Comparison of ENCODE assay signal across 19 cellular contexts in genomic region chr17:63714550-63715277, GRCh38. TPM values are rescaled to one million over a fixed set of nuclear protein-coding genes. Genes with fewer than 3 reads are reported as not detected.
A peak's percentile ranks its signal among the peaks of the same experiment; 100 is the strongest.
DNase-seq lines count a peak whose midpoint lies in the region; ATAC-seq, FAIRE-seq and TF ChIP-seq lines count a peak whose summit lies in the region.
"Had no signal": no experiment of that assay in that cellular context is flagged by ENCODE, and none has a peak within 500 bp of the region (broad histone marks: within the 10 kb centered on the region; RNA-seq: fewer than 3 reads in every experiment).

No MANE protein-coding gene starts in this region.

- H3K4me2 ChIP-seq in GM23338 = no peak overlapping the region
- H3K4me2 ChIP-seq in astrocyte (ENCODE audit: low read length) = no peak overlapping the region

- H3K4me3 Mint-ChIP-seq in GM23338 (no peak overlapping the region), astrocyte (ENCODE audit: unreplicated experiment) (no peak overlapping the region), Caco-2 (ENCODE audit: unreplicated experiment) (no peak overlapping the region)
- H3K4me3 Mint-ChIP-seq in activated T-cell treated with anti-CD3 and anti-CD28 coated beads, Interleukin-2, amount 50 U/mL, for 4 hours = no peak overlapping the region
- H3K4me3 Mint-ChIP-seq: activated CD8-positive, alpha-beta T cell treated with anti-CD3 and anti-CD28 coated beads for 36 hours; naive thymus-derived CD4-positive, alpha-beta T cell; stimulated activated memory B cell treated with anti-CD40 and anti-IgM and Interleukin-4, amounts not matched to agents 10 μg/mL and 1 μg/mL and 100 μg/mL, for 72 hours; type B pancreatic cell had no signal

- H3K4me1 ChIP-seq in GM23338 (ENCODE audit: insufficient read depth) (no peaks in the 10 kb centered on the region), astrocyte (ENCODE audit: insufficient read depth, low read length) (no peaks in the 10 kb centered on the region), heart right ventricle (peaks cover 0 to 7% (median 0%) of the 10 kb centered on the region in 9 donors), Caco-2 (no peaks in the 10 kb centered on the region)

- H3K27ac Mint-ChIP-seq in GM23338 (no peak overlapping the region), astrocyte (ENCODE audit: unreplicated experiment) (no peak overlapping the region), Caco-2 (ENCODE audit: unreplicated experiment) (no peak overlapping the region)
- H3K27ac Mint-ChIP-seq: activated CD8-positive, alpha-beta T cell treated with anti-CD3 and anti-CD28 coated beads for 36 hours; type B pancreatic cell had no signal

- H3K9me3 ChIP-seq in astrocyte (ENCODE audit: insufficient read depth, low read depth, low read length) = no peaks in the 10 kb centered on the region
- no peaks in the 10 kb centered on the region for H3K9me3 ChIP-seq in heart right ventricle
- H3K9me3 ChIP-seq in Caco-2 = no peaks in the 10 kb centered on the region
- H3K9me3 ChIP-seq: spleen had no signal

- BruUV-seq in Caco-2 (replicated peaks; lab: Mats Ljungman, UMichigan) = no TSS peak

- no peak overlapping the region for H2AFZ ChIP-seq in GM23338
- H2AFZ ChIP-seq in astrocyte (ENCODE audit: low read depth, low read length) = no peak overlapping the region

- H4K20me1 ChIP-seq in GM23338 (replicated peaks; ENCODE audit: insufficient read depth) (no peaks in the 10 kb centered on the region; the same call in 1 of the 2 replicates), astrocyte (ENCODE audit: insufficient read depth, low read length) (peaks cover 3% of the 10 kb centered on the region)

- POLR2A ChIA-PET in Caco-2 (lab: Charles Lee) = no interaction called here

- ATAC-seq in GM23338 (no peak), heart right ventricle (peak; percentile 55 to 96 (median 85)), sciatic nerve (peak; percentile 39)
- ATAC-seq in activated T-cell treated with anti-CD3 and anti-CD28 coated beads, Interleukin-2, amount 50 U/mL, for 4 hours = no peak
- ATAC-seq: activated CD8-positive, alpha-beta T cell treated with anti-CD3 and anti-CD28 coated beads for 36 hours; naive thymus-derived CD4-positive, alpha-beta T cell; stimulated activated memory B cell treated with anti-CD40 and anti-IgM and Interleukin-4, amounts not matched to agents 10 μg/mL and 1 μg/mL and 100 μg/mL, for 72 hours had no signal

- H3F3A ChIP-seq in GM23338 (replicated peaks; ENCODE audit: low read depth) = no peaks in the 10 kb centered on the region

- H3K9me3 Mint-ChIP-seq in GM23338 (no peaks in the 10 kb centered on the region), astrocyte (ENCODE audit: unreplicated experiment) (no peaks in the 10 kb centered on the region), Caco-2 (ENCODE audit: unreplicated experiment) (no peaks in the 10 kb centered on the region)
- no peaks in the 10 kb centered on the region for H3K9me3 Mint-ChIP-seq in activated T-cell treated with anti-CD3 and anti-CD28 coated beads, Interleukin-2, amount 50 U/mL, for 4 hours
- H3K9me3 Mint-ChIP-seq: activated CD8-positive, alpha-beta T cell treated with anti-CD3 and anti-CD28 coated beads for 36 hours; naive thymus-derived CD4-positive, alpha-beta T cell; stimulated activated memory B cell treated with anti-CD40 and anti-IgM and Interleukin-4, amounts not matched to agents 10 μg/mL and 1 μg/mL and 100 μg/mL, for 72 hours; type B pancreatic cell had no signal

- H3K79me2 ChIP-seq in GM23338 (replicated peaks; ENCODE audit: insufficient read depth) (no peaks in the 10 kb centered on the region), astrocyte (ENCODE audit: insufficient read depth, low read length) (no peaks in the 10 kb centered on the region)

- H3K9me2 ChIP-seq in GM23338 (ENCODE audit: insufficient read depth) = no peaks in the 10 kb centered on the region

- no peaks in the 10 kb centered on the region for H3K4me1 Mint-ChIP-seq in GM23338
- H3K4me1 Mint-ChIP-seq in astrocyte (ENCODE audit: low read depth, unreplicated experiment) = peaks cover 9% of the 10 kb centered on the region
- H3K4me1 Mint-ChIP-seq in activated T-cell treated with anti-CD3 and anti-CD28 coated beads, Interleukin-2, amount 50 U/mL, for 4 hours (ENCODE audit: low read depth) = peaks cover 10% of the 10 kb centered on the region
- H3K4me1 Mint-ChIP-seq in Caco-2 (ENCODE audit: low read depth, unreplicated experiment) = no peaks in the 10 kb centered on the region

- DNase-seq in GM23338 (ENCODE audit: low spot score) = no peak
- DNase-seq in astrocyte (ENCODE audit: low read depth) = peak; percentile 34
- DNase-seq in heart right ventricle = no peak
- DNase-seq in sciatic nerve (ENCODE audit: low spot score) = no peak
- no peak for DNase-seq in T-helper 2 cell
- DNase-seq in activated T-cell treated with anti-CD3 and anti-CD28 coated beads, Interleukin-2, amount 50 U/mL, for 4 hours = no peak
- no peak for DNase-seq in Caco-2
- DNase-seq in amygdala (lab: John Stamatoyannopoulos, UW) = no peak
- DNase-seq: activated CD8-positive, alpha-beta T cell treated with anti-CD3 and anti-CD28 coated beads for 36 hours; C1 segment of cervical spinal cord; DMS 273 treated with DMSO at 0.1 percent for 48 hours; MM.1S; naive thymus-derived CD4-positive, alpha-beta T cell; NCI-H187; SHP77; spleen had no signal

- intact Hi-C loops in heart right ventricle (cut with DNase I) (no loop called here), sciatic nerve (cut with DNase I) (no loop called here), Caco-2 (cut with micrococcal nuclease; ENCODE audit: unreplicated experiment) (loop anchor here (10.0 kb wide), 1 partner anchor 1730 kb away; no protein-coding TSS in a partner anchor)

- WGBS in heart right ventricle, 2 donors = 74 to 75% methylated on average over 10 of the region's 10 CpGs

- H3K27me3 Mint-ChIP-seq in GM23338 (ENCODE audit: insufficient read depth, low read depth, poor library complexity) (peaks cover 3% of the 10 kb centered on the region), astrocyte (ENCODE audit: low read depth, unreplicated experiment) (no peaks in the 10 kb centered on the region), Caco-2 (ENCODE audit: insufficient read depth, unreplicated experiment) (no peaks in the 10 kb centered on the region)
- H3K27me3 Mint-ChIP-seq in activated T-cell treated with anti-CD3 and anti-CD28 coated beads, Interleukin-2, amount 50 U/mL, for 4 hours (ENCODE audit: low read depth) = no peaks in the 10 kb centered on the region
- H3K27me3 Mint-ChIP-seq: activated CD8-positive, alpha-beta T cell treated with anti-CD3 and anti-CD28 coated beads for 36 hours; naive thymus-derived CD4-positive, alpha-beta T cell; stimulated activated memory B cell treated with anti-CD40 and anti-IgM and Interleukin-4, amounts not matched to agents 10 μg/mL and 1 μg/mL and 100 μg/mL, for 72 hours; type B pancreatic cell had no signal

- CTCF ChIA-PET in Caco-2 (lab: Charles Lee) = interaction anchor here (0.6 kb wide), 1 partner anchor 145 kb away, joined by 3 read pairs; no protein-coding TSS in a partner anchor

- H3K36me3 Mint-ChIP-seq in GM23338 (ENCODE audit: low read depth) (peaks cover 14% of the 10 kb centered on the region), astrocyte (ENCODE audit: low read depth, unreplicated experiment) (peaks cover 17% of the 10 kb centered on the region), Caco-2 (ENCODE audit: insufficient read depth, unreplicated experiment) (no peaks in the 10 kb centered on the region)
- peaks cover 12% of the 10 kb centered on the region for H3K36me3 Mint-ChIP-seq in activated T-cell treated with anti-CD3 and anti-CD28 coated beads, Interleukin-2, amount 50 U/mL, for 4 hours (ENCODE audit: insufficient read depth)
- H3K36me3 Mint-ChIP-seq: type B pancreatic cell had no signal

- H3K4me3 ChIP-seq in GM23338 (no peak overlapping the region), astrocyte (ENCODE audit: insufficient read depth, low read depth, low read length) (no peak overlapping the region), heart right ventricle (no peak overlapping the region), Caco-2 (ENCODE audit: low read depth, low read length) (no peak overlapping the region)
- H3K4me3 ChIP-seq: lung, spleen had no signal

- no peaks in the 10 kb centered on the region for H3K27me3 ChIP-seq in GM23338 (ENCODE audit: insufficient read depth)
- no peaks in the 10 kb centered on the region for H3K27me3 ChIP-seq in astrocyte (ENCODE audit: insufficient read depth, low read length)
- H3K27me3 ChIP-seq in heart right ventricle = no peaks in the 10 kb centered on the region
- no peaks in the 10 kb centered on the region for H3K27me3 ChIP-seq in Caco-2 (replicated peaks; ENCODE audit: control insufficient read depth, insufficient read depth, low read length)
- H3K27me3 ChIP-seq: spleen had no signal

- no peak overlapping the region for H3K9ac ChIP-seq in astrocyte (ENCODE audit: low read length)

- peak overlapping the region; percentile 63; the same call in 1 of the 2 replicates for H3K27ac ChIP-seq in GM23338 (ENCODE audit: low read depth)
- H3K27ac ChIP-seq in astrocyte (ENCODE audit: low read depth, low read length) = no peak overlapping the region
- H3K27ac ChIP-seq in heart right ventricle = no peak overlapping the region

- H3K36me3 ChIP-seq in GM23338 (ENCODE audit: insufficient read depth) (no peaks in the 10 kb centered on the region; the same call in 1 of the 2 replicates), astrocyte (ENCODE audit: insufficient read depth, low read length) (peaks cover 10% of the 10 kb centered on the region), heart right ventricle (peaks cover 0 to 73% (median 30%) of the 10 kb centered on the region in 9 donors), Caco-2 (ENCODE audit: control insufficient read depth, insufficient read depth, low read length) (peaks cover 3% of the 10 kb centered on the region; the same call in 1 of the 2 replicates)

- TF ChIP-seq CTCF in GM23338 (conservative IDR thresholded peaks at IDR 0.05; ENCODE audit: low read depth in 2 of 2) (no peak), astrocyte (IDR thresholded peaks at IDR 0.05; ENCODE audit: insufficient read depth, low read depth, low read length) (no peak), heart right ventricle (IDR thresholded peaks at IDR 0.05) (no peak), Caco-2 (IDR thresholded peaks at IDR 0.05; ENCODE audit: insufficient read depth in 1 of 2, low read depth in 1 of 2, low read length in 1 of 2, severe bottlenecking in 1 of 2, unreplicated experiment in 1 of 2) (no peak)

- FAIRE-seq in astrocyte (lab: Jason Lieb, UNC) = no peak

RNA-seq across cellular contexts. Expression of gene LIMD2, which starts 14.8 kb away (rescaled TPM):
- total RNA-seq in GM23338 (2014; rRNA removed; shearing (Covaris generic)) = 98.8 and 119 TPM in 2 replicates
- polyA plus RNA-seq in GM23338 (2016; fragmentation: Nextera tagmentation; extraction: Ambion mirVana) = 105 and 107 TPM in 2 replicates
- total RNA-seq in astrocyte = 54.8 and 55.0 TPM in 2 replicates
- total RNA-seq in heart right ventricle = 10 to 100 TPM in 1 of 10 donors, 1 to 10 TPM in 9; 1.8 to 30.6 (median 3.3) TPM
- polyA plus RNA-seq in heart right ventricle = 10 to 100 TPM in 1 of 2 donors, 1 to 10 TPM in 1; 8.2 to 10.0 TPM
- 20.7 TPM for total RNA-seq in sciatic nerve
- total RNA-seq in activated T-cell treated with anti-CD3 and anti-CD28 coated beads, Interleukin-2, amount 50 U/mL, for 4 hours = 100 to 1,000 TPM; 119 to 169 (median 146) TPM
- total RNA-seq in Caco-2 (2022) = 4.1 and 5.1 TPM in 2 replicates

RNA-seq across cellular contexts. Expression of gene STRADA, which starts 26.9 kb away (rescaled TPM):
- 21.2 and 28.8 TPM in 2 replicates for total RNA-seq in GM23338 (2014; rRNA removed; shearing (Covaris generic))
- polyA plus RNA-seq in GM23338 (2016; fragmentation: Nextera tagmentation; extraction: Ambion mirVana) (17.8 and 18.0 TPM in 2 replicates), heart right ventricle (10 to 100 TPM; 15.7 to 30.0 TPM)
- total RNA-seq in astrocyte (28.6 and 35.7 TPM in 2 replicates), heart right ventricle (10 to 100 TPM; 12.2 to 19.0 (median 17.7) TPM), sciatic nerve (54.3 TPM), Caco-2 (2022) (23.4 and 24.7 TPM in 2 replicates)
- total RNA-seq in activated T-cell treated with anti-CD3 and anti-CD28 coated beads, Interleukin-2, amount 50 U/mL, for 4 hours = 10 to 100 TPM; 35.8 to 37.7 (median 35.9) TPM

RNA-seq across cellular contexts. Expression of gene CCDC47, which starts 58.7 kb away (rescaled TPM):
- total RNA-seq in GM23338 (2014; rRNA removed; shearing (Covaris generic)) = 56.4 and 61.9 TPM in 2 replicates
- polyA plus RNA-seq in GM23338 (2016; fragmentation: Nextera tagmentation; extraction: Ambion mirVana) = 31.5 and 38.5 TPM in 2 replicates
- total RNA-seq in astrocyte = 92.8 and 95.6 TPM in 2 replicates
- 100 to 1,000 TPM in 3 of 10 donors, 10 to 100 TPM in 7; 76.7 to 153 (median 90.6) TPM for total RNA-seq in heart right ventricle
- 10 to 100 TPM; 32.0 to 86.7 TPM for polyA plus RNA-seq in heart right ventricle
- 74.0 TPM for total RNA-seq in sciatic nerve
- 100 to 1,000 TPM in 2 of 3 donors, 10 to 100 TPM in 1; 99.5 to 103 (median 102) TPM for total RNA-seq in activated T-cell treated with anti-CD3 and anti-CD28 coated beads, Interleukin-2, amount 50 U/mL, for 4 hours
- 125 and 129 TPM in 2 replicates for total RNA-seq in Caco-2 (2022)

RNA-seq across cellular contexts. Expression of gene DDX42, which starts 59.3 kb away (rescaled TPM):
- total RNA-seq in GM23338 (2014; rRNA removed; shearing (Covaris generic)) = 101 TPM in 2 replicates
- polyA plus RNA-seq in GM23338 (2016; fragmentation: Nextera tagmentation; extraction: Ambion mirVana) = 50.9 and 57.8 TPM in 2 replicates
- total RNA-seq in astrocyte = 120 and 125 TPM in 2 replicates
- 10 to 100 TPM; 54.8 to 69.9 (median 65.0) TPM for total RNA-seq in heart right ventricle
- polyA plus RNA-seq in heart right ventricle = 10 to 100 TPM; 27.7 to 56.4 TPM
- 139 TPM for total RNA-seq in sciatic nerve
- 100 to 1,000 TPM in 1 of 3 donors, 10 to 100 TPM in 2; 95.1 to 112 (median 95.3) TPM for total RNA-seq in activated T-cell treated with anti-CD3 and anti-CD28 coated beads, Interleukin-2, amount 50 U/mL, for 4 hours
- 179 and 183 TPM in 2 replicates for total RNA-seq in Caco-2 (2022)

Comparison
In these comparisons a context has a peak if more than half of its experiments do, and no peak if none do; other contexts are left out.
1. ATAC-seq: peak in heart right ventricle (8 of 8) and sciatic nerve (single experiment); none in GM23338 (single experiment) and activated T-cell treated with anti-CD3 and anti-CD28 coated beads, Interleukin-2, amount 50 U/mL, for 4 hours (0 of 2).